19 cellular contexts compared by ENCODE assay signal in genomic region chr18:59612461-59612860, GRCh38.
A peak's percentile ranks its signal among the peaks of the same experiment; 100 is the strongest.
DNase-seq lines count a peak whose midpoint lies in the region; ATAC-seq and TF ChIP-seq lines count a peak whose summit lies in the region.
"Had no signal": no experiment of that assay in that cellular context is flagged by ENCODE, and none has a peak within 500 bp of the region (broad histone marks: within the 10 kb centered on the region; RNA-seq: fewer than 3 reads in every experiment).

No MANE protein-coding gene starts in this region.

- POLR2A ChIA-PET in SK-N-SH (lab: Yijun Ruan, JAX) = no interaction called here

- 88% methylated on average over 1 of the region's 1 CpG for WGBS in SK-N-SH (ENCODE audit: low lambda C conversion rate)

- H4K20me1 ChIP-seq in SK-N-SH (ENCODE audit: insufficient read depth) = no peaks in the 10 kb centered on the region

- intact Hi-C loops in sciatic nerve (cut with DNase I) = no loop called here

- peaks cover 0 to 15% of the 10 kb centered on the region in 2 experiments; a peak in 2 of 4 replicates for H3K4me1 ChIP-seq in SK-N-SH (ENCODE audit: control insufficient read depth in 1 of 2, insufficient read depth in 2 of 2, low read depth in 1 of 2, low read length in 1 of 2)
- H3K4me1 ChIP-seq: heart left ventricle had no signal

- no peak overlapping the region for H3K27ac ChIP-seq in SK-N-SH (ENCODE audit: low read depth in 2 of 2, low read length in 1 of 2)
- H3K27ac ChIP-seq: heart left ventricle, neural progenitor cell had no signal

- TF ChIP-seq RAD21 in SK-N-SH (IDR thresholded peaks at IDR 0.05; ENCODE audit: low read length) = no peak

- TF ChIP-seq CTCF in SK-N-SH (IDR thresholded peaks at IDR 0.05) (no peak), fibroblast of mammary gland (conservative IDR thresholded peaks at IDR 0.05; ENCODE audit: control insufficient read depth, insufficient read depth, low read depth, low read length) (no peak)

- H2AFZ ChIP-seq in SK-N-SH (ENCODE audit: low read depth) = no peak overlapping the region
- H2AFZ ChIP-seq: neural progenitor cell had no signal

- no peak overlapping the region for H3K4me2 ChIP-seq in SK-N-SH
- H3K4me2 ChIP-seq: neural progenitor cell had no signal

- peak; percentile 31 for DNase-seq in EL
- no peak for DNase-seq in SK-N-SH
- peak; percentile 91 for DNase-seq in fibroblast of mammary gland (ENCODE audit: low read depth)
- DNase-seq in sciatic nerve (ENCODE audit: low spot score) = no peak
- no peak for DNase-seq in MV-4-11 (lab: John Stamatoyannopoulos, UW)
- no peak for DNase-seq in GF-D8 (lab: John Stamatoyannopoulos, UW)
- DNase-seq: activated CD4-positive, alpha-beta memory T cell treated with anti-CD3 and anti-CD28 coated beads for 36 hours; activated naive CD8-positive, alpha-beta T cell treated with anti-CD3 and anti-CD28 coated beads for 36 hours; activated T-cell treated with anti-CD3 and anti-CD28 coated beads, Interleukin-2, amount 50 U/mL, for 24 hours; heart left ventricle; mesenchymal stem cell; NCI-H1092; NCI-H2171; retina; stimulated activated CD4-positive, alpha-beta T cell treated with anti-CD3 and anti-CD28 coated beads, Interleukin-2, amount 100 ng/mL, for 24 hours had no signal

- H3F3A ChIP-seq in SK-N-SH (replicated peaks; ENCODE audit: insufficient read depth) = no peaks in the 10 kb centered on the region

- no peaks in the 10 kb centered on the region for H3K79me2 ChIP-seq in SK-N-SH (ENCODE audit: insufficient read depth)

- no peak for TF ChIP-seq EP300 in SK-N-SH (IDR thresholded peaks at IDR 0.05; ENCODE audit: borderline replicate concordance in 1 of 2, low read depth in 1 of 2, low read length in 1 of 2)

- H3K9ac ChIP-seq in SK-N-SH = no peak overlapping the region
- H3K9ac ChIP-seq: neural progenitor cell had no signal

- H3K9me3 ChIP-seq in SK-N-SH = no peaks in the 10 kb centered on the region
- H3K9me3 ChIP-seq: heart left ventricle had no signal

- ATAC-seq in sciatic nerve = peak; percentile 83
- no peak for ATAC-seq in GM18502 (IDR thresholded peaks at IDR 0.05; ENCODE audit: poor library complexity, unreplicated experiment)
- ATAC-seq in GM21723 (IDR thresholded peaks at IDR 0.05; ENCODE audit: unreplicated experiment) = no peak
- ATAC-seq: HepG2 had no signal

- no peaks in the 10 kb centered on the region for H3K27me3 ChIP-seq in SK-N-SH (ENCODE audit: insufficient read depth)
- H3K27me3 ChIP-seq: heart left ventricle, neural progenitor cell had no signal

- CTCF ChIA-PET in SK-N-SH (lab: Yijun Ruan, JAX) = interaction anchor here (0.6 to 1.2 kb wide), 2 partner anchors 9 to 1246 kb away, joined by 3 read pairs; no protein-coding TSS in a partner anchor

- no peak overlapping the region for H3K4me3 ChIP-seq in SK-N-SH (ENCODE audit: low read depth in 2 of 2, low read length in 1 of 2)
- H3K4me3 ChIP-seq in fibroblast of mammary gland (ENCODE audit: control insufficient read depth, low read depth, low read length) = no peak overlapping the region
- H3K4me3 ChIP-seq: heart left ventricle, neural progenitor cell had no signal

- H3K36me3 ChIP-seq in SK-N-SH (replicated peaks in 1 of 2; ENCODE audit: control insufficient read depth in 1 of 2, insufficient read depth in 2 of 2, low read length in 1 of 2) = no peaks in the 10 kb centered on the region
- H3K36me3 ChIP-seq: heart left ventricle, neural progenitor cell had no signal

- no peaks in the 10 kb centered on the region for H3K9me2 ChIP-seq in SK-N-SH

TF ChIP-seq in SK-N-SH, 30 proteins besides CTCF, POLR2A, EP300 and RAD21:
- TF ChIP-seq, protein P1, sequence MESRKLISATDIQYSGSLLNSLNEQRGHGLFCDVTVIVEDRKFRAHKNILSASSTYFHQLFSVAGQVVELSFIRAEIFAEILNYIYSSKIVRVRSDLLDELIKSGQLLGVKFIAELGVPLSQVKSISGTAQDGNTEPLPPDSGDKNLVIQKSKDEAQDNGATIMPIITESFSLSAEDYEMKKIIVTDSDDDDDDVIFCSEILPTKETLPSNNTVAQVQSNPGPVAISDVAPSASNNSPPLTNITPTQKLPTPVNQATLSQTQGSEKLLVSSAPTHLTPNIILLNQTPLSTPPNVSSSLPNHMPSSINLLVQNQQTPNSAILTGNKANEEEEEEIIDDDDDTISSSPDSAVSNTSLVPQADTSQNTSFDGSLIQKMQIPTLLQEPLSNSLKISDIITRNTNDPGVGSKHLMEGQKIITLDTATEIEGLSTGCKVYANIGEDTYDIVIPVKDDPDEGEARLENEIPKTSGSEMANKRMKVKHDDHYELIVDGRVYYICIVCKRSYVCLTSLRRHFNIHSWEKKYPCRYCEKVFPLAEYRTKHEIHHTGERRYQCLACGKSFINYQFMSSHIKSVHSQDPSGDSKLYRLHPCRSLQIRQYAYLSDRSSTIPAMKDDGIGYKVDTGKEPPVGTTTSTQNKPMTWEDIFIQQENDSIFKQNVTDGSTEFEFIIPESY (IDR thresholded peaks at IDR 0.05; ENCODE audit: borderline replicate concordance, low read depth) = no peak
- TF ChIP-seq MXI1 (IDR thresholded peaks at IDR 0.05; ENCODE audit: low read depth, low read length) = no peak
- no peak for TF ChIP-seq RXRA (IDR thresholded peaks at IDR 0.05; ENCODE audit: borderline replicate concordance, low read depth)
- TF ChIP-seq GATA2 (CRISPR knock-in tag; IDR thresholded peaks at IDR 0.05) = no peak
- no peak for TF ChIP-seq MEF2A (IDR thresholded peaks at IDR 0.05; ENCODE audit: borderline replicate concordance, low read depth)
- TF ChIP-seq ELF1 (IDR thresholded peaks at IDR 0.05) = no peak
- no peak for TF ChIP-seq TAF1 (IDR thresholded peaks at IDR 0.05; ENCODE audit: borderline replicate concordance, low read depth, low read length)
- TF ChIP-seq TCF12 (IDR thresholded peaks at IDR 0.05) = peak; percentile 50; the same call in 1 of the 2 replicates
- TF ChIP-seq NRF1 (IDR thresholded peaks at IDR 0.05; ENCODE audit: low read depth, low read length) = no peak
- TF ChIP-seq NFIC (IDR thresholded peaks at IDR 0.05; ENCODE audit: borderline replicate concordance) = peak; percentile 21; the same call in 1 of the 2 replicates
- TF ChIP-seq CHD2 (IDR thresholded peaks at IDR 0.05; ENCODE audit: low read length, partially characterized antibody) = no peak
- TF ChIP-seq POLR2AphosphoS5 (IDR thresholded peaks at IDR 0.05; ENCODE audit: low read depth, low read length) = no peak
- no peak for TF ChIP-seq FOXJ3 (CRISPR knock-in tag; IDR thresholded peaks at IDR 0.05)
- TF ChIP-seq RCOR1 (IDR thresholded peaks at IDR 0.05; ENCODE audit: low read length) = no peak
- no peak for TF ChIP-seq YY1 (IDR thresholded peaks at IDR 0.05; ENCODE audit: low read depth)
- no peak for TF ChIP-seq EZH2phosphoT487 (IDR thresholded peaks at IDR 0.05; ENCODE audit: borderline replicate concordance, low read depth)
- no peak for TF ChIP-seq RFX5 (IDR thresholded peaks at IDR 0.05; ENCODE audit: low read length)

Comparison
In these comparisons a context has a peak if more than half of its experiments do, and no peak if none do; other contexts are left out.
1. DNase-seq: peak in EL (single experiment) and fibroblast of mammary gland (single experiment); none in SK-N-SH (single experiment), sciatic nerve (single experiment), MV-4-11 (single experiment) and GF-D8 (single experiment).